8 cellular contexts compared by ENCODE assay signal in the genomic region with DNA sequence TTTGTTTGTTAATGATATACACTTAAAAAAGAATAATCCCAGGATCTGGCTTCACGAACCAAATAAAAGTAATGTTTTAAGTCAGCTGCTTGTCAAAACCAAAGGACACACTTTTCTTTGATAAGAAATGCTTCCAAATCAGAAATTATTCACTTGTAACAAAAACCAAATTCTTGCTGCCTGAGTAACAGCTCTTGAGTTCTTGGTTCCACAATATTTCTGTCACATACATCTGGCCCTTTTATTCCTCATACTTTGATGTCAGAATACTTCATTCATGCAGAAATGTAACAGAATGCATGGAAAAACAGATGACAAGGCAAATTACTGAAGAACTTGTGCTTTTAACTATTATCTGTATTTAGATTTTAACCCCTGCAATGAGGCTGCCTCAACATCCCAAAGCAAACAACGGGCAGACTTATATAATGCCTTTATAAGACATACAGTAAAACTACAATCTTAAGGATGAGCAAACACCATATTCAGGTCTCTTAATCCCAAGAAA. TPM values are rescaled to one million over a fixed set of nuclear protein-coding genes. Genes with fewer than 3 reads are reported as not detected.
DNase-seq lines count a peak whose midpoint lies in the region; ATAC-seq and TF ChIP-seq lines count a peak whose summit lies in the region.

No MANE protein-coding gene starts in this region.

- intact Hi-C loops in left ventricle myocardium superior (cut with micrococcal nuclease): loop anchor here (5.0 kb wide), 1 partner anchor 37 kb away; no protein-coding TSS in a partner anchor

- H3K27me3 Mint-ChIP-seq in activated T-helper 17 cell treated with anti-CD3 and anti-CD28 coated beads, Interleukin-2, amount 50 U/mL, for 72 hours: no peaks in the 10 kb centered on the region

- H3K4me1 Mint-ChIP-seq in activated T-helper 17 cell treated with anti-CD3 and anti-CD28 coated beads, Interleukin-2, amount 50 U/mL, for 72 hours: peaks cover 40% of the 10 kb centered on the region

- WGBS in upper lobe of left lung, 2 donors: 75 to 80% methylated on average over 2 of the region's 2 CpGs

- H3K4me1 ChIP-seq in cardiac muscle cell (ENCODE audit: low read depth): peaks cover 18% of the 10 kb centered on the region
- H3K4me1 ChIP-seq in upper lobe of left lung: peaks cover 24 to 45% (median 35%) of the 10 kb centered on the region in 4 donors

- H3K36me3 Mint-ChIP-seq in activated T-helper 17 cell treated with anti-CD3 and anti-CD28 coated beads, Interleukin-2, amount 50 U/mL, for 72 hours (ENCODE audit: low read depth): peaks cover 64% of the 10 kb centered on the region

- peak overlapping the region; percentile 84 for H3K4me3 ChIP-seq in cardiac muscle cell
- H3K4me3 ChIP-seq in upper lobe of left lung: peak overlapping the region in 3 of 4 donors; percentile 84 to 93 (median 88)

- no peak for TF ChIP-seq POLR2A in upper lobe of left lung (IDR thresholded peaks at IDR 0.05)

- peak overlapping the region; percentile 90 for H3K4me3 Mint-ChIP-seq in activated T-helper 17 cell treated with anti-CD3 and anti-CD28 coated beads, Interleukin-2, amount 50 U/mL, for 72 hours

- H3K9me3 ChIP-seq in cardiac muscle cell (ENCODE audit: low read depth): no peaks in the 10 kb centered on the region
- H3K9me3 ChIP-seq in upper lobe of left lung: no peaks in the 10 kb centered on the region

- DNase-seq in cardiac muscle cell (ENCODE audit: low read depth in 1 of 2, low spot score in 1 of 2) (no peak), left ventricle myocardium superior (no peak), iris pigment epithelial cell (ENCODE audit: low read depth) (peak; percentile 42), upper lobe of left lung (no peak), DMS53 (lab: John Stamatoyannopoulos, UW) (no peak), germinal center (ENCODE audit: low spot score) (no peak)
- DNase-seq in activated CD4-positive, alpha-beta T cell treated with anti-CD3 and anti-CD28 coated beads, Interleukin-2, amount 50 U/mL, for 4 hours: no peak

- TF ChIP-seq EP300 in upper lobe of left lung (IDR thresholded peaks at IDR 0.05): no peak

- H3K36me3 ChIP-seq in cardiac muscle cell: peaks cover 14% of the 10 kb centered on the region
- H3K36me3 ChIP-seq in upper lobe of left lung: peaks cover 4 to 24% (median 13%) of the 10 kb centered on the region in 4 donors

- H3K9me3 Mint-ChIP-seq in activated T-helper 17 cell treated with anti-CD3 and anti-CD28 coated beads, Interleukin-2, amount 50 U/mL, for 72 hours: no peaks in the 10 kb centered on the region

- H3K27ac ChIP-seq in cardiac muscle cell (no peak overlapping the region), upper lobe of left lung (peak overlapping the region in 2 of 4 donors; percentile 97 to 98)

- no peaks in the 10 kb centered on the region for H3K27me3 ChIP-seq in cardiac muscle cell
- no peaks in the 10 kb centered on the region for H3K27me3 ChIP-seq in upper lobe of left lung

- TF ChIP-seq CTCF in cardiac muscle cell (IDR thresholded peaks at IDR 0.05; ENCODE audit: low read depth, low read length) (no peak), upper lobe of left lung (IDR thresholded peaks at IDR 0.05) (no peak)

- peak overlapping the region; percentile 99 for H3K27ac Mint-ChIP-seq in activated T-helper 17 cell treated with anti-CD3 and anti-CD28 coated beads, Interleukin-2, amount 50 U/mL, for 72 hours

- ATAC-seq in left ventricle myocardium superior (no peak), upper lobe of left lung (ENCODE audit: low FRiP score in 2 of 2) (no peak)
- ATAC-seq in activated T-helper 17 cell treated with anti-CD3 and anti-CD28 coated beads, Interleukin-2, amount 50 U/mL, for 72 hours (replicated peaks): no peak

RNA-seq across cellular contexts. Expression of gene VAMP4, which starts 1.5 kb away (rescaled TPM):
- 5.0 and 9.4 TPM in 2 replicates for total RNA-seq in cardiac muscle cell
- polyA plus RNA-seq in cardiac muscle cell: 6.9 and 8.6 TPM in 2 replicates
- 11.4 TPM for total RNA-seq in left ventricle myocardium superior
- total RNA-seq in activated T-helper 17 cell treated with anti-CD3 and anti-CD28 coated beads, Interleukin-2, amount 50 U/mL, for 72 hours: 10 to 100 TPM; 14.4 to 16.3 TPM
- total RNA-seq in upper lobe of left lung: 10 to 100 TPM; 11.5 to 17.9 (median 13.4) TPM

RNA-seq across cellular contexts. Expression of gene METTL13, which starts 41.0 kb away (rescaled TPM):
- 17.2 and 21.6 TPM in 2 replicates for total RNA-seq in cardiac muscle cell
- polyA plus RNA-seq in cardiac muscle cell: 19.1 and 33.3 TPM in 2 replicates
- total RNA-seq in left ventricle myocardium superior: 18.8 TPM
- total RNA-seq in activated T-helper 17 cell treated with anti-CD3 and anti-CD28 coated beads, Interleukin-2, amount 50 U/mL, for 72 hours: 10 to 100 TPM; 77.7 to 83.1 TPM
- total RNA-seq in upper lobe of left lung: 10 to 100 TPM; 13.9 to 33.5 (median 27.6) TPM
